1 cellular context compared by ENCODE assay signal in genomic region chr20:59159091-59159821, GRCh38.
TF ChIP-seq lines count a peak whose summit lies in the region.

No MANE protein-coding gene starts in this region.

TF ChIP-seq in H1, 55 proteins besides CTCF, POLR2A, EP300 and RAD21 (continued from another document):
- TF ChIP-seq POLR2AphosphoS5 (IDR thresholded peaks at IDR 0.05; ENCODE audit: low read depth, low read length) (no peak), CTBP2 (IDR thresholded peaks at IDR 0.05; ENCODE audit: borderline replicate concordance, insufficient read depth, insufficient read length, low read length) (no peak), SP1 (IDR thresholded peaks at IDR 0.05; ENCODE audit: low read depth, low read length) (no peak), MAX (IDR thresholded peaks at IDR 0.05) (no peak), TBP (IDR thresholded peaks at IDR 0.05; ENCODE audit: low read depth, low read length) (no peak), CBX8 (IDR thresholded peaks at IDR 0.05; ENCODE audit: borderline replicate concordance, low read depth, low read length) (no peak), CHD2 (IDR thresholded peaks at IDR 0.05; ENCODE audit: low read length) (no peak)
